Comparison of ENCODE assay signal across 1 cellular context in the genomic region with DNA sequence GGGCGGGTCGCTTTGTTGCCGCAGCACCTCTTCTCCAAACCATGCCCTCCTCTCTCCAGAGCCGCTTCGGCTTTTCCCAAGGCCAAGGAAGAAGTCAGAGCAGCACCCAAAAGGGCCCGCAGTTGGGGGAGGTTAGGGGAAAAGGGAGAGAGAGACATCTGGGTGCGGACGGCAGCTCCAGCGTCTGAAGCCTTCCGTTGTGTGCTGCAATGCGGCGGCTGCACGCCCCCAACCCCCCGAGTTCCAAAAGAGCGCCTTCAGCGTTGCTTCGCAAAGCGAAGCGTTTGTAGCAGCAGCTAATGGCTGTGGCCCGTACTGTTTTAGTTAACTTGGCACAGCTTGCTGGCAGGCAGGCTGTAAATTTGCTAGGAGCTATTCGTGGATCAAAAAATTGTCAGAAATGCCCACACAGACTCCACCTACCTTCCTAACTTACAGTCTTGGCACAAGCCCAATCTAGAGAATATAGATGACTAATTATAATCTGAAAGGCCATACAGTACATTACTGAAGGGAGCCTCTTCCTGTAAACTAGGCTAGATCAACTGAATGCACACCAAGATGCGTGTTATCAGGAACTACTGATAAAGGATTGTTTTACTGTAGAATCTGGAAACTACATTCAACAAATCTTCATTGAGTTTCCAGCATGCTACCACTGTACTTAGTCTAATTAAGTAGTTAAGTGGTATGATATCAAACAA.
TF ChIP-seq lines count a peak whose summit lies in the region.

No MANE protein-coding gene starts in this region.

TF ChIP-seq in H1, 55 proteins besides CTCF, POLR2A, EP300 and RAD21:
- TF ChIP-seq JUN (IDR thresholded peaks at IDR 0.05; ENCODE audit: low read depth, low read length) (no peak), TAF1 (IDR thresholded peaks at IDR 0.05; ENCODE audit: low read depth, low read length) (peak; percentile 72; the same call in 1 of the 2 replicates), HDAC2 (IDR thresholded peaks at IDR 0.05; ENCODE audit: borderline replicate concordance in 1 of 2, low read depth in 2 of 2, low read length in 2 of 2) (no peak), GABPA (IDR thresholded peaks at IDR 0.05; ENCODE audit: borderline replicate concordance, insufficient read depth, low read length) (no peak), NANOG (IDR thresholded peaks at IDR 0.05; ENCODE audit: insufficient read depth, low read depth, low read length, poor library complexity, severe bottlenecking) (no peak), KDM1A (IDR thresholded peaks at IDR 0.05; ENCODE audit: borderline replicate concordance, low read length) (no peak), MAFK (IDR thresholded peaks at IDR 0.05; ENCODE audit: low read depth, low read length) (no peak), NRF1 (IDR thresholded peaks at IDR 0.05; ENCODE audit: low read depth, low read length) (no peak), TCF12 (IDR thresholded peaks at IDR 0.05; ENCODE audit: low read depth, low read length) (no peak), BRCA1 (IDR thresholded peaks at IDR 0.05; ENCODE audit: low read depth, low read length) (no peak), TEAD4 (IDR thresholded peaks at IDR 0.05; ENCODE audit: low read depth, low read length) (peak; percentile 48; the same call in 1 of the 2 replicates), FOSL1 (IDR thresholded peaks at IDR 0.05; ENCODE audit: insufficient read depth, low read depth, low read length) (no peak), CEBPB (IDR thresholded peaks at IDR 0.05; ENCODE audit: low read depth, low read length) (no peak), SIN3A (conservative IDR thresholded peaks at IDR 0.05 in 1 of 2, IDR thresholded peaks at IDR 0.05 in 1 of 2; ENCODE audit: low read depth in 1 of 2, low read length in 2 of 2) (no peak), SIX5 (IDR thresholded peaks at IDR 0.05; ENCODE audit: low read depth, low read length) (no peak), RBBP5 (IDR thresholded peaks at IDR 0.05; ENCODE audit: borderline replicate concordance, low read depth, low read length) (peak; percentile 93), JUND (IDR thresholded peaks at IDR 0.05; ENCODE audit: low read length) (0 out of 2 replicates have a peak, but pooled peaks have one; percentile 3), MAX (IDR thresholded peaks at IDR 0.05) (no peak), RFX5 (IDR thresholded peaks at IDR 0.05; ENCODE audit: borderline replicate concordance, low read depth, low read length) (no peak), USF2 (IDR thresholded peaks at IDR 0.05; ENCODE audit: low read length) (no peak), SUZ12 (IDR thresholded peaks at IDR 0.05; ENCODE audit: low read length) (no peak), ZNF274 (IDR thresholded peaks at IDR 0.05; ENCODE audit: borderline replicate concordance, extremely low read depth, low read length) (no peak), POLR2AphosphoS5 (IDR thresholded peaks at IDR 0.05; ENCODE audit: low read depth, low read length) (peak; percentile 67), RNF2 (IDR thresholded peaks at IDR 0.05; ENCODE audit: borderline replicate concordance, low read depth, low read length, missing control alignments, poor library complexity, severe bottlenecking) (no peak), CHD2 (IDR thresholded peaks at IDR 0.05; ENCODE audit: low read length) (no peak), CREB1 (IDR thresholded peaks at IDR 0.05) (no peak), CHD1 (IDR thresholded peaks at IDR 0.05; ENCODE audit: low read depth, low read length) (no peak), SP4 (IDR thresholded peaks at IDR 0.05; ENCODE audit: low read length) (no peak), SP1 (IDR thresholded peaks at IDR 0.05; ENCODE audit: low read depth, low read length) (0 out of 2 replicates have a peak, but pooled peaks have one; percentile 19), ASH2L (IDR thresholded peaks at IDR 0.05; ENCODE audit: low read length) (peak; percentile 65), SIRT6 (IDR thresholded peaks at IDR 0.05; ENCODE audit: low read length) (no peak), CBX8 (IDR thresholded peaks at IDR 0.05; ENCODE audit: borderline replicate concordance, low read depth, low read length) (no peak)
- TF ChIP-seq, protein P1, sequence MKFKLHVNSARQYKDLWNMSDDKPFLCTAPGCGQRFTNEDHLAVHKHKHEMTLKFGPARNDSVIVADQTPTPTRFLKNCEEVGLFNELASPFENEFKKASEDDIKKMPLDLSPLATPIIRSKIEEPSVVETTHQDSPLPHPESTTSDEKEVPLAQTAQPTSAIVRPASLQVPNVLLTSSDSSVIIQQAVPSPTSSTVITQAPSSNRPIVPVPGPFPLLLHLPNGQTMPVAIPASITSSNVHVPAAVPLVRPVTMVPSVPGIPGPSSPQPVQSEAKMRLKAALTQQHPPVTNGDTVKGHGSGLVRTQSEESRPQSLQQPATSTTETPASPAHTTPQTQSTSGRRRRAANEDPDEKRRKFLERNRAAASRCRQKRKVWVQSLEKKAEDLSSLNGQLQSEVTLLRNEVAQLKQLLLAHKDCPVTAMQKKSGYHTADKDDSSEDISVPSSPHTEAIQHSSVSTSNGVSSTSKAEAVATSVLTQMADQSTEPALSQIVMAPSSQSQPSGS (IDR thresholded peaks at IDR 0.05; ENCODE audit: low read length): no peak
- TF ChIP-seq, protein P2, sequence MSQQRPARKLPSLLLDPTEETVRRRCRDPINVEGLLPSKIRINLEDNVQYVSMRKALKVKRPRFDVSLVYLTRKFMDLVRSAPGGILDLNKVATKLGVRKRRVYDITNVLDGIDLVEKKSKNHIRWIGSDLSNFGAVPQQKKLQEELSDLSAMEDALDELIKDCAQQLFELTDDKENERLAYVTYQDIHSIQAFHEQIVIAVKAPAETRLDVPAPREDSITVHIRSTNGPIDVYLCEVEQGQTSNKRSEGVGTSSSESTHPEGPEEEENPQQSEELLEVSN (IDR thresholded peaks at IDR 0.05): no peak
